1 cellular context compared by ENCODE assay signal in genomic region chr17:82272495-82273326, GRCh38.
A peak's percentile ranks its signal among the peaks of the same experiment; 100 is the strongest.
TF ChIP-seq lines count a peak whose summit lies in the region.

No MANE protein-coding gene starts in this region.

TF ChIP-seq in SK-N-SH treated with all-trans-retinoic acid at 6 μM for 48 hours, 23 proteins besides CTCF, POLR2A, EP300 and RAD21 (continued from another document):
- TF ChIP-seq CREB5 (CRISPR knock-in tag; IDR thresholded peaks at IDR 0.05; ENCODE audit: low read depth) (peak; percentile 39; the same call in 1 of the 2 replicates), ARNTL (CRISPR knock-in tag; IDR thresholded peaks at IDR 0.05; ENCODE audit: borderline replicate concordance, low read depth) (no peak), OSR1 (CRISPR knock-in tag; IDR thresholded peaks at IDR 0.05) (no peak)
